In the genomic region with DNA sequence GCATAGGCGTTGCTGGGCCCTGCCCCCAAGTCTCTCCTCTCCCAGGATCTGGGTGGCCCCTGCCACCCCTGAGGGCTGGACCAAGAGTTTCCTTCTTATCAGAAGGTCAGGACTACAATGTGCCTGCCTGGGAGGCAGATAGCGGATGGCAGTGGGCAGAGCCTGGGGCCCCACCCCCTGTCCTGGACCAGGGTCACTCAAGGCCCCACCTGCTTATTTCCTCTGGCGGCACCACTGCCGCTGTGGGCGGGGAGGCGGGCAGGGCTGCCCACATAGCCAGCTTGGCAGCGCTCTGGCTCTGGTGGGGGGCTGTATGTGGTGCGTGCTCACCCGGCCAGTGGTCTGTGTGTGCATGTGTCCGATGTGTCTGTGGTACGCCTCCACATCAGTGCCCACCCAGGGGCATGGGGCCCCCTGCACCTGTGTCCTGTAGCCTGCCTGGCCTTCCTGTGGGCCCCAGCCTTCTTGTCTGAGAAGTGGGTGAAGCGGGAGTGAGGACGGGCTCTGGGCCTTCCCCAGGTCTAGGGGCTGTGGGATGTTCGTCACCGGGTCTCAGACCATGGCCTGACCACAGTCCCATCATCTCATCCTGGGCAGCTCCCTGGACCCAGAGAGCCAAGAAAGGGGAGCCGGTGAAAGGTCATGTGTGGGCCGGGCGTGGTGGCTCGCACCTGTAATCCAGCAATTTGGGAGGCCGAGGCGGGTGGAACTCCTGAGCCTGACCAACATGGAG, we compare ENCODE assay signal across 9 cellular contexts. TPM values are rescaled to one million over a fixed set of nuclear protein-coding genes. Genes with fewer than 3 reads are reported as not detected.
A peak's percentile ranks its signal among the peaks of the same experiment; 100 is the strongest.
DNase-seq lines count a peak whose midpoint lies in the region; ATAC-seq and TF ChIP-seq lines count a peak whose summit lies in the region.
"Had no signal": no experiment of that assay in that cellular context is flagged by ENCODE, and none has a peak within 500 bp of the region (broad histone marks: within the 10 kb centered on the region; RNA-seq: fewer than 3 reads in every experiment).

No MANE protein-coding gene starts in this region.

- CTCF ChIA-PET in activated CD4-positive, alpha-beta T cell treated with anti-CD3 and anti-CD28 coated beads for 36 hours (lab: Charles Lee): no interaction called here
- CTCF ChIA-PET in CD4-positive, alpha-beta T cell (lab: Charles Lee): no interaction called here

- H3K27me3 ChIP-seq in left lung (peaks cover 14 to 53% of the 10 kb centered on the region in 2 donors), tibial artery (peaks cover 0 to 17% of the 10 kb centered on the region in 2 donors)
- peaks cover 39% of the 10 kb centered on the region for H3K27me3 ChIP-seq in CD4-positive, alpha-beta T cell (ENCODE audit: control insufficient read depth, insufficient read depth, low read length)

- no peaks in the 10 kb centered on the region for H3K9me3 ChIP-seq in left lung
- H3K9me3 ChIP-seq in tibial artery: no peaks in the 10 kb centered on the region
- no peaks in the 10 kb centered on the region for H3K9me3 ChIP-seq in CD4-positive, alpha-beta T cell (ENCODE audit: control insufficient read depth, low read length)

- no peaks in the 10 kb centered on the region for H3K36me3 Mint-ChIP-seq in activated CD4-positive, alpha-beta T cell treated with anti-CD3 and anti-CD28 coated beads, Interleukin-2, amount 10 ng/mL, durations not matched to agents 24 days and 14 days (ENCODE audit: low read depth)
- no peaks in the 10 kb centered on the region for H3K36me3 Mint-ChIP-seq in activated CD4-positive, alpha-beta T cell treated with anti-CD3 and anti-CD28 coated beads for 36 hours (ENCODE audit: low read depth)
- no peaks in the 10 kb centered on the region for H3K36me3 Mint-ChIP-seq in CD4-positive, alpha-beta T cell (ENCODE audit: low read depth)

- peak overlapping the region; percentile 39 to 83 for H3K27ac ChIP-seq in left lung
- peak overlapping the region; percentile 89 to 91 for H3K27ac ChIP-seq in tibial artery
- no peak overlapping the region for H3K27ac ChIP-seq in CD4-positive, alpha-beta T cell (ENCODE audit: low read depth, low read length)

- H3K27ac Mint-ChIP-seq in activated CD4-positive, alpha-beta T cell treated with anti-CD3 and anti-CD28 coated beads, Interleukin-2, amount 10 ng/mL, durations not matched to agents 24 days and 14 days: peak overlapping the region; percentile 37
- H3K27ac Mint-ChIP-seq in activated CD4-positive, alpha-beta T cell treated with anti-CD3 and anti-CD28 coated beads for 36 hours: no peak overlapping the region
- H3K27ac Mint-ChIP-seq in CD4-positive, alpha-beta T cell: no peak overlapping the region

- intact Hi-C loops in activated CD4-positive, alpha-beta T cell treated with anti-CD3 and anti-CD28 coated beads, Interleukin-2, amount 10 ng/mL, durations not matched to agents 24 days and 14 days (cut with micrococcal nuclease): loop anchor here (5.0 kb wide), 1 partner anchor 1983 kb away; the partner anchor contains the start of gene PIK3IP1
- intact Hi-C loops in activated CD4-positive, alpha-beta T cell treated with anti-CD3 and anti-CD28 coated beads for 36 hours (cut with DNase I, micrococcal nuclease): loop anchor here in 1 of 2 experiments (5.0 kb wide), 1 partner anchor 37 kb away; no protein-coding TSS in a partner anchor
- intact Hi-C loops in left lung (cut with DNase I) (no loop called here), tibial artery (cut with DNase I; ENCODE audit: low total_unique reads) (loop anchor here (5.0 kb wide), 2 partner anchors 42 to 78 kb away; partner anchors contain the start of genes AP1B1, EWSR1 and RHBDD3)
- intact Hi-C loops in CD4-positive, alpha-beta T cell (cut with DNase I, micrococcal nuclease): no loop called here

- peaks cover 0 to 11% of the 10 kb centered on the region in 2 donors for H3K36me3 ChIP-seq in left lung
- no peaks in the 10 kb centered on the region for H3K36me3 ChIP-seq in tibial artery

- no peak for DNase-seq in activated CD4-positive, alpha-beta T cell treated with anti-CD3 and anti-CD28 coated beads, Interleukin-2, amount 10 ng/mL, durations not matched to agents 24 days and 14 days
- DNase-seq in activated CD4-positive, alpha-beta T cell treated with anti-CD3 and anti-CD28 coated beads for 36 hours: no peak
- DNase-seq in astrocyte of the hippocampus (ENCODE audit: low read depth, low spot score) (peak; percentile 35), left lung (peak in 1 of 2 donors; percentile 75), tibial artery (peak; percentile 56 to 81)
- no peak for DNase-seq in activated naive CD4-positive, alpha-beta T cell treated with Interleukin-2 at 50 U/mL for 16 hours
- no peak for DNase-seq in activated CD4-positive, alpha-beta T cell treated with anti-CD3 and anti-CD28 coated beads for 1 hour
- DNase-seq in CD4-positive, alpha-beta T cell: no peak
- DNase-seq: NCI-H510A had no signal

- H3K4me1 ChIP-seq in left lung (peaks cover 52 to 84% of the 10 kb centered on the region in 2 donors), tibial artery (peaks cover 7 to 66% (median 63%) of the 10 kb centered on the region in 4 donors)

- H3K27me3 Mint-ChIP-seq in activated CD4-positive, alpha-beta T cell treated with anti-CD3 and anti-CD28 coated beads, Interleukin-2, amount 10 ng/mL, durations not matched to agents 24 days and 14 days: peaks cover 31% of the 10 kb centered on the region
- peaks cover 35% of the 10 kb centered on the region for H3K27me3 Mint-ChIP-seq in activated CD4-positive, alpha-beta T cell treated with anti-CD3 and anti-CD28 coated beads for 36 hours
- H3K27me3 Mint-ChIP-seq in CD4-positive, alpha-beta T cell: peaks cover 48% of the 10 kb centered on the region

- H3K9me3 Mint-ChIP-seq in activated CD4-positive, alpha-beta T cell treated with anti-CD3 and anti-CD28 coated beads, Interleukin-2, amount 10 ng/mL, durations not matched to agents 24 days and 14 days: no peaks in the 10 kb centered on the region
- H3K9me3 Mint-ChIP-seq in activated CD4-positive, alpha-beta T cell treated with anti-CD3 and anti-CD28 coated beads for 36 hours (ENCODE audit: low read depth): no peaks in the 10 kb centered on the region
- H3K9me3 Mint-ChIP-seq in CD4-positive, alpha-beta T cell: no peaks in the 10 kb centered on the region

- peaks cover 12% of the 10 kb centered on the region for H3K4me1 Mint-ChIP-seq in activated CD4-positive, alpha-beta T cell treated with anti-CD3 and anti-CD28 coated beads, Interleukin-2, amount 10 ng/mL, durations not matched to agents 24 days and 14 days
- H3K4me1 Mint-ChIP-seq in activated CD4-positive, alpha-beta T cell treated with anti-CD3 and anti-CD28 coated beads for 36 hours: peaks cover 30% of the 10 kb centered on the region
- peaks cover 21% of the 10 kb centered on the region for H3K4me1 Mint-ChIP-seq in CD4-positive, alpha-beta T cell (ENCODE audit: low read depth)

- ATAC-seq in activated CD4-positive, alpha-beta T cell treated with anti-CD3 and anti-CD28 coated beads for 36 hours: no peak
- ATAC-seq in left lung: no peak
- no peak for ATAC-seq in CD4-positive, alpha-beta T cell (ENCODE audit: poor library complexity)

- H3K4me3 ChIP-seq in left lung: peak overlapping the region in 1 of 2 donors; percentile 74
- peak overlapping the region; percentile 93 to 96 for H3K4me3 ChIP-seq in tibial artery

- no peak overlapping the region for H3K4me3 Mint-ChIP-seq in activated CD4-positive, alpha-beta T cell treated with anti-CD3 and anti-CD28 coated beads, Interleukin-2, amount 10 ng/mL, durations not matched to agents 24 days and 14 days
- no peak overlapping the region for H3K4me3 Mint-ChIP-seq in activated CD4-positive, alpha-beta T cell treated with anti-CD3 and anti-CD28 coated beads for 36 hours
- H3K4me3 Mint-ChIP-seq in CD4-positive, alpha-beta T cell: no peak overlapping the region

- POLR2A ChIA-PET in activated CD4-positive, alpha-beta T cell treated with anti-CD3 and anti-CD28 coated beads for 36 hours (lab: Charles Lee): no interaction called here
- POLR2A ChIA-PET in CD4-positive, alpha-beta T cell (lab: Charles Lee): no interaction called here

- TF ChIP-seq CTCF in left lung (IDR thresholded peaks at IDR 0.05): no peak
- TF ChIP-seq CTCF in tibial artery (IDR thresholded peaks at IDR 0.05): no peak
- no peak for TF ChIP-seq CTCF in CD4-positive, alpha-beta T cell (IDR thresholded peaks at IDR 0.05)

RNA-seq across cellular contexts. Expression of gene GAS2L1, which starts 3.0 kb away (rescaled TPM):
- 1.5 and 2.6 TPM in 2 replicates for total RNA-seq in activated CD4-positive, alpha-beta T cell treated with anti-CD3 and anti-CD28 coated beads, Interleukin-2, amount 10 ng/mL, durations not matched to agents 24 days and 14 days
- total RNA-seq in activated CD4-positive, alpha-beta T cell treated with anti-CD3 and anti-CD28 coated beads for 36 hours: under 1 TPM; 0.84 to 0.98 TPM
- 10 to 100 TPM; 30.6 to 32.6 TPM for total RNA-seq in left lung
- total RNA-seq in CD4-positive, alpha-beta T cell: under 1 TPM; 0.28 to 0.77 TPM

RNA-seq across cellular contexts. Expression of gene RASL10A, which starts 6.0 kb away (rescaled TPM):
- total RNA-seq in activated CD4-positive, alpha-beta T cell treated with anti-CD3 and anti-CD28 coated beads, Interleukin-2, amount 10 ng/mL, durations not matched to agents 24 days and 14 days: 0.30 and 0.64 TPM in 2 replicates
- total RNA-seq in activated CD4-positive, alpha-beta T cell treated with anti-CD3 and anti-CD28 coated beads for 36 hours: under 1 TPM in 1 of 2 experiments, not detected in 1; 0.35 TPM
- total RNA-seq in left lung: 1 to 10 TPM in 1 of 2 donors, under 1 TPM in 1; 0.96 to 1.8 TPM
- under 1 TPM; 0.30 to 0.36 TPM for total RNA-seq in CD4-positive, alpha-beta T cell

RNA-seq across cellular contexts. Expression of gene EWSR1, which starts 41.4 kb away (rescaled TPM):
- 445 and 446 TPM in 2 replicates for total RNA-seq in activated CD4-positive, alpha-beta T cell treated with anti-CD3 and anti-CD28 coated beads, Interleukin-2, amount 10 ng/mL, durations not matched to agents 24 days and 14 days
- total RNA-seq in activated CD4-positive, alpha-beta T cell treated with anti-CD3 and anti-CD28 coated beads for 36 hours: 100 to 1,000 TPM; 326 to 567 TPM
- 100 to 1,000 TPM; 125 to 189 TPM for total RNA-seq in left lung
- 100 to 1,000 TPM; 292 to 309 TPM for total RNA-seq in CD4-positive, alpha-beta T cell

RNA-seq across cellular contexts. Expression of gene RHBDD3, which starts 41.7 kb away (rescaled TPM):
- total RNA-seq in activated CD4-positive, alpha-beta T cell treated with anti-CD3 and anti-CD28 coated beads, Interleukin-2, amount 10 ng/mL, durations not matched to agents 24 days and 14 days: 49.5 and 51.9 TPM in 2 replicates
- total RNA-seq in activated CD4-positive, alpha-beta T cell treated with anti-CD3 and anti-CD28 coated beads for 36 hours: 10 to 100 TPM; 23.2 to 25.3 TPM
- total RNA-seq in left lung: 10 to 100 TPM; 24.1 to 34.7 TPM
- 10 to 100 TPM in 1 of 2 experiments, 1 to 10 TPM in 1; 9.0 to 11.7 TPM for total RNA-seq in CD4-positive, alpha-beta T cell

Comparison
In these comparisons a context has a peak if more than half of its experiments do, and no peak if none do; other contexts are left out.
1. DNase-seq: peak in astrocyte of the hippocampus (single experiment) and tibial artery (2 of 2); none in activated CD4-positive, alpha-beta T cell treated with anti-CD3 and anti-CD28 coated beads, Interleukin-2, amount 10 ng/mL, durations not matched to agents 24 days and 14 days (single experiment), activated CD4-positive, alpha-beta T cell treated with anti-CD3 and anti-CD28 coated beads for 36 hours (single experiment), activated naive CD4-positive, alpha-beta T cell treated with Interleukin-2 at 50 U/mL for 16 hours (single experiment), activated CD4-positive, alpha-beta T cell treated with anti-CD3 and anti-CD28 coated beads for 1 hour (single experiment) and CD4-positive, alpha-beta T cell (0 of 10).
2. intact Hi-C loops: an anchor here in activated CD4-positive, alpha-beta T cell treated with anti-CD3 and anti-CD28 coated beads, Interleukin-2, amount 10 ng/mL, durations not matched to agents 24 days and 14 days (5.0 kb wide) and tibial artery (5.0 kb wide); none called in left lung and CD4-positive, alpha-beta T cell.